In genomic region chr4:39638358-39639239, GRCh38 we compare ENCODE assay signal across 8 cellular contexts. TPM values are rescaled to one million over a fixed set of nuclear protein-coding genes. Genes with fewer than 3 reads are reported as not detected.
DNase-seq lines count a peak whose midpoint lies in the region; ATAC-seq and TF ChIP-seq lines count a peak whose summit lies in the region.

TSS of gene SMIM14 (minus strand) at chr4:39638865. CDS start at chr4:39605145, 33,720 bp downstream.

- ATAC-seq in GM19351 (IDR thresholded peaks at IDR 0.05; ENCODE audit: unreplicated experiment), result peak; percentile 68
- peak; percentile 70 for ATAC-seq in HG03520 (IDR thresholded peaks at IDR 0.05; ENCODE audit: unreplicated experiment)

- H3K9ac ChIP-seq in liver (ENCODE audit: low read depth in 1 of 2, low read length in 2 of 2), result peak within 1 kb of the TSS; percentile 96 to 97

- no peaks in the 10 kb centered on the region for H3K9me3 ChIP-seq in liver (ENCODE audit: control insufficient read depth in 4 of 4, low read length in 3 of 4)

- TF ChIP-seq RAD21 in liver (IDR thresholded peaks at IDR 0.05), result peak; percentile 25 to 49

- under 1% methylated on average over 75 of the region's 75 CpGs for WGBS in liver

- H3K36me3 ChIP-seq in liver (ENCODE audit: control insufficient read depth in 4 of 4, insufficient read depth in 3 of 4, low read depth in 1 of 4, low read length in 3 of 4), result peaks cover 0 to 4% (median under 1%) of the 10 kb centered on the region in 4 donors

- peak within 1 kb of the TSS; percentile 94 for H3K27ac ChIP-seq in C4-2B
- peak within 1 kb of the TSS; percentile 95 to 97 for H3K27ac ChIP-seq in liver (ENCODE audit: low read depth in 1 of 2, low read length in 2 of 2)

- DNase-seq in NCI-H748 (lab: John Stamatoyannopoulos, UW; ENCODE audit: unreplicated experiment), result peak; percentile 96
- peak; percentile 94 to 95 for DNase-seq in activated CD4-positive, alpha-beta T cell treated with anti-CD3 and anti-CD28 coated beads, Interleukin-2, amount 50 U/mL, for 48 hours
- DNase-seq in dermis blood vessel endothelial cell, result peak; percentile 99
- DNase-seq in stimulated activated CD4-positive, alpha-beta T cell treated with anti-CD3 and anti-CD28 coated beads, Interleukin-4, amount 100 ng/mL, for 1 hour, result peak; percentile 89

- peak within 1 kb of the TSS; percentile 77 to 98 (median 93) for H3K4me3 ChIP-seq in liver (ENCODE audit: low read depth in 1 of 3, low read length in 3 of 3)

- TF ChIP-seq CTCF in C4-2B (conservative IDR thresholded peaks at IDR 0.05) (no peak), liver (IDR thresholded peaks at IDR 0.05; ENCODE audit: low read depth, low read length, missing input control) (peak; percentile 29)

- H3K4me1 ChIP-seq in liver (ENCODE audit: control insufficient read depth in 4 of 4, insufficient read depth in 4 of 4, low read length in 3 of 4), result peaks cover 5 to 36% (median 28%) of the 10 kb centered on the region in 4 donors

- H3K27me3 ChIP-seq in liver (ENCODE audit: control insufficient read depth in 4 of 4, insufficient read depth in 4 of 4, low read length in 3 of 4), result no peaks in the 10 kb centered on the region

TF ChIP-seq in liver, 16 proteins besides CTCF, POLR2A, EP300 and RAD21:
- TF ChIP-seq YY1 (IDR thresholded peaks at IDR 0.05) (peak; percentile 60), HNF4A (conservative IDR thresholded peaks at IDR 0.05) (no peak), MAX (IDR thresholded peaks at IDR 0.05) (peak; percentile 38), EGR1 (IDR thresholded peaks at IDR 0.05; ENCODE audit: low read depth in 2 of 2) (peak; percentile 97 to 99), HNF4G (IDR thresholded peaks at IDR 0.05) (no peak), NR2F2 (IDR thresholded peaks at IDR 0.05) (no peak), RXRA (IDR thresholded peaks at IDR 0.05) (peak; percentile 16 to 32), ZBTB33 (IDR thresholded peaks at IDR 0.05) (peak; percentile 13), ATF3 (IDR thresholded peaks at IDR 0.05) (no peak), TAF1 (conservative IDR thresholded peaks at IDR 0.05) (peak; percentile 87), GABPA (IDR thresholded peaks at IDR 0.05 in 1 of 2, conservative IDR thresholded peaks at IDR 0.05 in 1 of 2) (peak; percentile 30 to 88), FOXA1 (IDR thresholded peaks at IDR 0.05) (peak; percentile 56), SP1 (IDR thresholded peaks at IDR 0.05) (peak; percentile 53), JUND (IDR thresholded peaks at IDR 0.05) (no peak), REST (IDR thresholded peaks at IDR 0.05) (peak; percentile 91), FOXA2 (IDR thresholded peaks at IDR 0.05) (no peak)

RNA-seq across cellular contexts. Expression of gene SMIM14, which starts in this region (rescaled TPM):
- total RNA-seq in dermis blood vessel endothelial cell, result 20.9 and 21.7 TPM in 2 replicates
- total RNA-seq in liver, result 100 to 1,000 TPM in 1 of 2 donors, 10 to 100 TPM in 1; 21.1 to 102 TPM
- polyA plus RNA-seq in liver, result 100 to 1,000 TPM in 1 of 2 donors, 10 to 100 TPM in 1; 80.9 to 311 TPM

Comparison
In these comparisons a context has a peak if more than half of its experiments do, and no peak if none do; other contexts are left out.
1. Peak in every context shown above with its lines: DNase-seq, ATAC-seq, H3K4me3 ChIP-seq and H3K27ac ChIP-seq.